33 cellular contexts compared by ENCODE assay signal in genomic region chr1:223307544-223307943, GRCh38. TPM values are rescaled to one million over a fixed set of nuclear protein-coding genes. Genes with fewer than 3 reads are reported as not detected.
"Had no signal": no experiment of that assay in that cellular context is flagged by ENCODE, and none has a peak within 500 bp of the region (broad histone marks: within the 10 kb centered on the region; RNA-seq: fewer than 3 reads in every experiment).

No MANE protein-coding gene starts in this region.

- H3K9ac ChIP-seq: KMS-11 had no signal

- H3K4me3 ChIP-seq: MG63 had no signal

- H3K36me3 ChIP-seq: MG63 had no signal

- H3K4me2 ChIP-seq: KMS-11 had no signal

- DNase-seq: Karpas-422, Kasumi-1, KG1, MG63, MM.1S, MV-4-11, NCI-H1048, NCI-H1092, NCI-H1092 treated with DMSO at 0.1 percent for 48 hours, NCI-H1105, NCI-H1105 treated with DMSO at 0.1 percent for 48 hours, NCI-H1417 treated with DMSO at 0.1 percent for 48 hours, NCI-H1436, NCI-H1436 treated with DMSO at 0.1 percent for 48 hours, NCI-H146, NCI-H1694, NCI-H1694 treated with DMSO at 0.1 percent for 48 hours, NCI-H187, NCI-H187 treated with DMSO at 0.1 percent for 48 hours, NCI-H1930, NCI-H2029, NCI-H2029 treated with DMSO at 0.1 percent for 48 hours, NCI-H2081, NCI-H2081 treated with DMSO at 0.1 percent for 48 hours, NCI-H2107, NCI-H2171, NCI-H2171 treated with DMSO at 0.1 percent for 48 hours, NCI-H2227 treated with DMSO at 0.1 percent for 48 hours, NCI-H345, NCI-H446, NCI-H446 treated with DMSO at 0.1 percent for 48 hours had no signal

- H3K27ac ChIP-seq: KMS-11 had no signal

- H3K27me3 ChIP-seq: MG63 had no signal

RNA-seq across cellular contexts. Expression of gene SUSD4, which starts 56.4 kb away (rescaled TPM):
- total RNA-seq: NCI-H460 had no signal
